In the genomic region with DNA sequence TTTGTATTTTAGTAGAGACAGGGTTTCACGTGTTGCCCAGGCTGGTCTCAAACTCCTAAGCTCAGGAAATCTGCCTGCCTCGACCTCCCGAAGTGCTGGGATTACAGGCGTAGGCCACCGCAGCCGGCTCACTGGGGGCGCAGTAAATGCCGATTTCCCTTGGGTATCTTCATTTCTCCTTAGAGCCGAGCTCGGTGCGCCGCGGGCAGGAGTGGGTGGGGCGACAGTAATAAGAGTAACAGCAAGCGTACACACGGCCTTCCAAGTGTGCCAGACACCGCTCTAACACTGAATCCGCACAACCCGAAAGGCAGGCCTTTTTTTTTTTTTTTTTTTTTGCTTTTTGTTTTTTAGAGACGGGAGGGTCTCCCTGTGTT, we compare ENCODE assay signal across 8 cellular contexts. TPM values are rescaled to one million over a fixed set of nuclear protein-coding genes. Genes with fewer than 3 reads are reported as not detected.
A peak's percentile ranks its signal among the peaks of the same experiment; 100 is the strongest.
DNase-seq lines count a peak whose midpoint lies in the region; ATAC-seq, FAIRE-seq and TF ChIP-seq lines count a peak whose summit lies in the region.

No MANE protein-coding gene starts in this region.

- H3K36me3 ChIP-seq in brain microvascular endothelial cell (replicated peaks) (peaks cover 9% of the 10 kb centered on the region), keratinocyte (ENCODE audit: control insufficient read depth in 2 of 2, extremely low read depth in 1 of 2, insufficient read depth in 2 of 2, low read length in 2 of 2) (peaks cover 5 to 7% of the 10 kb centered on the region in 2 experiments)

- H3K27ac ChIP-seq in brain microvascular endothelial cell: peak overlapping the region; percentile 19
- peak overlapping the region; percentile 90 for H3K27ac ChIP-seq in keratinocyte (ENCODE audit: control insufficient read depth, insufficient read depth, low read length)

- H3K27me3 ChIP-seq in brain microvascular endothelial cell (replicated peaks): no peaks in the 10 kb centered on the region
- no peaks in the 10 kb centered on the region for H3K27me3 ChIP-seq in keratinocyte (ENCODE audit: control insufficient read depth, extremely low read depth, insufficient read depth, low read length)

- H3K79me2 ChIP-seq in keratinocyte (ENCODE audit: control insufficient read depth, insufficient read depth, low read length): peaks cover 32% of the 10 kb centered on the region

- DNase-seq in AG08396 (ENCODE audit: low spot score) (peak; percentile 38), HPDE6-E6E7 (ENCODE audit: extremely low spot score) (peak; percentile 36), T-helper 22 cell (ENCODE audit: low read depth) (peak; percentile 31), brain microvascular endothelial cell (no peak), keratinocyte (ENCODE audit: low read depth, low spot score) (no peak)
- peak; percentile 36 to 59 (median 43) for DNase-seq in stimulated activated CD4-positive, alpha-beta T cell treated with anti-CD3 and anti-CD28 coated beads, TNF-alpha, amount 100 ng/mL, for 24 hours (ENCODE audit: low read depth in 3 of 3)

- dilution Hi-C loops in keratinocyte (cut with MboI; ENCODE audit: extremely low pct_ligation_motif_present, low sequenced_read_pairs): no loop called here

- H3K9me1 ChIP-seq in keratinocyte (ENCODE audit: control insufficient read depth, extremely low read depth, insufficient read depth, low read length): no peaks in the 10 kb centered on the region

- in situ Hi-C loops in brain microvascular endothelial cell (cut with HindIII; ENCODE audit: low pct_ligation_motif_present, low sequenced_read_pairs): no loop called here

- peak; percentile 15 for ATAC-seq in GM19324 (IDR thresholded peaks at IDR 0.05; ENCODE audit: low FRiP score, unreplicated experiment)
- ATAC-seq in HG02763 (IDR thresholded peaks at IDR 0.05; ENCODE audit: unreplicated experiment): no peak

- TF ChIP-seq CTCF in brain microvascular endothelial cell (IDR thresholded peaks at IDR 0.05; ENCODE audit: low read depth, low read length, missing control alignments) (no peak), keratinocyte (optimal IDR thresholded peaks at IDR 0.05 in 1 of 3, IDR thresholded peaks at IDR 0.05 in 1 of 3, conservative IDR thresholded peaks at IDR 0.05 in 1 of 3; ENCODE audit: extremely low read depth in 1 of 3, insufficient read depth in 2 of 3, low read length in 3 of 3) (no peak)

- H3K4me3 ChIP-seq in brain microvascular endothelial cell (ENCODE audit: low read depth, low read length): peak overlapping the region; percentile 94
- H3K4me3 ChIP-seq in keratinocyte (ENCODE audit: control insufficient read depth in 2 of 3, extremely low read depth in 1 of 3, insufficient read depth in 2 of 3, low read depth in 1 of 3, low read length in 3 of 3): peak overlapping the region; percentile 76 to 88 (median 77)

- no peaks in the 10 kb centered on the region for H3K9me3 ChIP-seq in keratinocyte (ENCODE audit: control insufficient read depth, low read depth, low read length)

- H3K4me2 ChIP-seq in keratinocyte (ENCODE audit: control insufficient read depth, extremely low read depth, insufficient read depth, low read depth, low read length): peak overlapping the region; percentile 81

- FAIRE-seq in keratinocyte (lab: Jason Lieb, UNC): no peak

- peak overlapping the region; percentile 92 for H3K9ac ChIP-seq in keratinocyte (ENCODE audit: control insufficient read depth, extremely low read depth, insufficient read depth, low read length)

- H2AFZ ChIP-seq in keratinocyte (ENCODE audit: control insufficient read depth, low read length): peak overlapping the region; percentile 98

- no peaks in the 10 kb centered on the region for H4K20me1 ChIP-seq in keratinocyte (ENCODE audit: control insufficient read depth, extremely low read depth, insufficient read depth, low read length)

- H3K4me1 ChIP-seq in keratinocyte (ENCODE audit: control insufficient read depth, extremely low read depth, insufficient read depth, low read length): peaks cover 14% of the 10 kb centered on the region

RNA-seq across cellular contexts. Expression of gene ADSL, which starts 0.5 kb away (rescaled TPM):
- 68.2 to 96.9 TPM (median 96.1 TPM) in 3 replicates for polyA plus RNA-seq in keratinocyte
- 29.9 TPM for polyA plus RNA-seq in keratinocyte (2011; ENCODE audit: low read depth)
- 65.5 and 77.7 TPM in 2 replicates for polyA plus RNA-seq in keratinocyte (2011; cell fraction: cytosol; rRNA removed)
- polyA plus RNA-seq in keratinocyte (2011; cell fraction: nucleus; rRNA removed): 58.7 and 74.5 TPM in 2 replicates
- polyA plus RNA-seq in keratinocyte (2012; ENCODE audit: low replicate concordance): 23.3 and 70.0 TPM in 2 replicates
- polyA minus RNA-seq in keratinocyte: 57.7 to 123 TPM (median 84.1 TPM) in 3 replicates
- 40.9 TPM for polyA minus RNA-seq in keratinocyte (2011; cell fraction: cytosol; rRNA and poly(A)+ RNA removed)
- 17.8 and 25.4 TPM in 2 replicates for polyA minus RNA-seq in keratinocyte (2011; cell fraction: nucleus; rRNA and poly(A)+ RNA removed)

RNA-seq across cellular contexts. Expression of gene SGSM3, which starts 24.6 kb away (rescaled TPM):
- 37.5 to 75.6 TPM (median 45.8 TPM) in 3 replicates for polyA plus RNA-seq in keratinocyte
- polyA plus RNA-seq in keratinocyte (2011; ENCODE audit: low read depth): 86.0 TPM
- 18.6 and 33.1 TPM in 2 replicates for polyA plus RNA-seq in keratinocyte (2011; cell fraction: cytosol; rRNA removed)
- 149 and 170 TPM in 2 replicates for polyA plus RNA-seq in keratinocyte (2011; cell fraction: nucleus; rRNA removed)
- polyA plus RNA-seq in keratinocyte (2012; ENCODE audit: low replicate concordance): 49.0 and 49.4 TPM in 2 replicates
- 33.8 to 55.7 TPM (median 41.8 TPM) in 3 replicates for polyA minus RNA-seq in keratinocyte
- polyA minus RNA-seq in keratinocyte (2011; cell fraction: cytosol; rRNA and poly(A)+ RNA removed): 41.6 TPM
- polyA minus RNA-seq in keratinocyte (2011; cell fraction: nucleus; rRNA and poly(A)+ RNA removed): 46.7 and 47.9 TPM in 2 replicates

Comparison
In these comparisons a context has a peak if more than half of its experiments do, and no peak if none do; other contexts are left out.
1. DNase-seq: peak in AG08396 (single experiment), HPDE6-E6E7 (single experiment), T-helper 22 cell (single experiment) and stimulated activated CD4-positive, alpha-beta T cell treated with anti-CD3 and anti-CD28 coated beads, TNF-alpha, amount 100 ng/mL, for 24 hours (3 of 3); none in brain microvascular endothelial cell (single experiment) and keratinocyte (single experiment).